Comparison of ENCODE assay signal across 12 cellular contexts in genomic region chr2:238286095-238286494, GRCh38. TPM values are rescaled to one million over a fixed set of nuclear protein-coding genes. Genes with fewer than 3 reads are reported as not detected.
DNase-seq lines count a peak whose midpoint lies in the region; ATAC-seq and TF ChIP-seq lines count a peak whose summit lies in the region.
"Had no signal": no experiment of that assay in that cellular context is flagged by ENCODE, and none has a peak within 500 bp of the region (broad histone marks: within the 10 kb centered on the region; RNA-seq: fewer than 3 reads in every experiment).

No MANE protein-coding gene starts in this region.

- H3K79me2 ChIP-seq in PC-9 (ENCODE audit: low read depth) (peaks cover 49% of the 10 kb centered on the region), neural progenitor cell (ENCODE audit: low read depth) (peaks cover 9% of the 10 kb centered on the region)

- no peaks in the 10 kb centered on the region for H3K36me3 ChIP-seq in PC-9 (ENCODE audit: low read depth)
- no peaks in the 10 kb centered on the region for H3K36me3 ChIP-seq in neural progenitor cell
- no peaks in the 10 kb centered on the region for H3K36me3 ChIP-seq in HAP-1 (replicated peaks)

- intact Hi-C loops in PC-9 (cut with micrococcal nuclease; ENCODE audit: unreplicated experiment): loop anchor here (5.0 to 10.0 kb wide), 3 partner anchors 151 to 991 kb away; no protein-coding TSS in a partner anchor

- no peaks in the 10 kb centered on the region for H3K9me2 ChIP-seq in PC-9 (ENCODE audit: insufficient read depth)

- H3K9me3 ChIP-seq in PC-9 (ENCODE audit: insufficient read depth, low read depth) (no peaks in the 10 kb centered on the region), neural progenitor cell (ENCODE audit: low read depth) (no peaks in the 10 kb centered on the region), HAP-1 (no peaks in the 10 kb centered on the region)

- no peaks in the 10 kb centered on the region for H3K9me3 Mint-ChIP-seq in neural progenitor cell

- peaks cover 55% of the 10 kb centered on the region for H3K4me1 ChIP-seq in PC-9 (replicated peaks; ENCODE audit: insufficient read depth)
- H3K4me1 ChIP-seq in neural progenitor cell: peaks cover 26% of the 10 kb centered on the region
- peaks cover 44% of the 10 kb centered on the region for H3K4me1 ChIP-seq in HAP-1

- H4K20me1 ChIP-seq in PC-9 (ENCODE audit: insufficient read depth) (no peaks in the 10 kb centered on the region), neural progenitor cell (ENCODE audit: low read depth) (peaks cover 3% of the 10 kb centered on the region)

- H3K4me3 ChIP-seq in PC-9 (peak overlapping the region; percentile 72; the same call in 1 of the 2 replicates), epithelial cell of proximal tubule (ENCODE audit: low read depth, low read length) (peak overlapping the region; percentile 29), neural progenitor cell (no peak overlapping the region), HAP-1 (no peak overlapping the region)

- H3F3A ChIP-seq in PC-9 (ENCODE audit: insufficient read depth, low read depth): peaks cover 40% of the 10 kb centered on the region
- H3F3A ChIP-seq in neural progenitor cell (ENCODE audit: low read depth): peaks cover 32% of the 10 kb centered on the region

- H3K4me3 Mint-ChIP-seq in neural progenitor cell: peak overlapping the region; percentile 86

- peaks cover 9% of the 10 kb centered on the region for H3K27me3 Mint-ChIP-seq in neural progenitor cell (ENCODE audit: insufficient read depth, low read depth)

- peak overlapping the region; percentile 98 for H3K27ac ChIP-seq in 22Rv1
- peak overlapping the region; percentile 85 for H3K27ac ChIP-seq in PC-9
- H3K27ac ChIP-seq in neural progenitor cell: no peak overlapping the region

- TF ChIP-seq CTCF in 22Rv1 (IDR thresholded peaks at IDR 0.05) (no peak), PC-9 (conservative IDR thresholded peaks at IDR 0.05) (no peak), epithelial cell of proximal tubule (conservative IDR thresholded peaks at IDR 0.05; ENCODE audit: low read depth, low read length) (no peak), neural progenitor cell (IDR thresholded peaks at IDR 0.05) (no peak)

- in situ Hi-C loops in HAP-1 (cut with MboI; ENCODE audit: low sequenced_read_pairs): no loop called here

- no TSS peak for BruUV-seq in PC-9 (replicated peaks; lab: Mats Ljungman, UMichigan)

- peak overlapping the region; percentile 99 for H3K27ac Mint-ChIP-seq in neural progenitor cell

- POLR2A ChIA-PET in PC-9 (lab: Charles Lee; ENCODE audit: unreplicated experiment): interaction anchor here (0.6 kb wide), 1 partner anchor 580 kb away, joined by 3 read pairs; no protein-coding TSS in a partner anchor

- peaks cover 64% of the 10 kb centered on the region for H3K4me1 Mint-ChIP-seq in neural progenitor cell

- H3K9ac ChIP-seq in neural progenitor cell: no peak overlapping the region

- H3K4me2 ChIP-seq in PC-9 (peak overlapping the region; percentile 84), neural progenitor cell (peak overlapping the region; percentile 1)

- DNase-seq in PC-9 (no peak), epithelial cell of proximal tubule (ENCODE audit: low read depth) (no peak), neural progenitor cell (ENCODE audit: low spot score) (no peak), kidney tubule cell (ENCODE audit: low spot score) (no peak), HAP-1 (ENCODE audit: low spot score in 2 of 2) (no peak)
- DNase-seq in activated effector memory CD4-positive, alpha-beta T cell treated with anti-CD3 and anti-CD28 coated beads, Interleukin-2, amount 50 U/mL, for 16 hours: no peak
- DNase-seq: activated gamma-delta T cell; NCI-H1436 treated with DMSO at 0.1 percent for 48 hours; stimulated activated CD4-positive, alpha-beta T cell treated with anti-CD3 and anti-CD28 coated beads, Interleukin-12 subunit alpha, Interleukin-12 subunit beta, amount 100 ng/mL, for 4 hours; T-helper 1 cell had no signal

- H3K36me3 Mint-ChIP-seq in neural progenitor cell: peaks cover 4% of the 10 kb centered on the region

- CTCF ChIA-PET in PC-9 (lab: Charles Lee): interaction anchor here (0.6 to 1.3 kb wide), 2 partner anchors 22 to 155 kb away, joined by 5 to 7 read pairs; no protein-coding TSS in a partner anchor

- H3K27me3 ChIP-seq in PC-9 (ENCODE audit: insufficient read depth, low read depth): no peaks in the 10 kb centered on the region
- peaks cover 23% of the 10 kb centered on the region for H3K27me3 ChIP-seq in neural progenitor cell
- no peaks in the 10 kb centered on the region for H3K27me3 ChIP-seq in HAP-1 (ENCODE audit: low read depth)

- peak overlapping the region; percentile 7; the same call in 1 of the 2 replicates for H2AFZ ChIP-seq in PC-9
- no peak overlapping the region for H2AFZ ChIP-seq in neural progenitor cell (replicated peaks)

- ATAC-seq in HG03354 (IDR thresholded peaks at IDR 0.05; ENCODE audit: poor library complexity, severe bottlenecking, unreplicated experiment): no peak

RNA-seq across cellular contexts. Expression of gene PER2, which starts 2.3 kb away (rescaled TPM):
- total RNA-seq in PC-9 (2021): 18.9 and 22.9 TPM in 2 replicates
- 0.86 and 4.1 TPM in 2 replicates for total RNA-seq in epithelial cell of proximal tubule
- 1.4 and 2.6 TPM in 2 replicates for total RNA-seq in neural progenitor cell (ENCODE audit: low replicate concordance)

RNA-seq across cellular contexts. Expression of gene TRAF3IP1, which starts 34.2 kb away (rescaled TPM):
- total RNA-seq in PC-9 (2021) (50.2 and 51.7 TPM in 2 replicates), epithelial cell of proximal tubule (8.2 and 8.5 TPM in 2 replicates), neural progenitor cell (ENCODE audit: low replicate concordance) (8.5 and 11.2 TPM in 2 replicates)

RNA-seq across cellular contexts. Expression of gene HES6, which starts 46.3 kb away (rescaled TPM):
- total RNA-seq in PC-9 (2021) (8.4 and 14.3 TPM in 2 replicates), epithelial cell of proximal tubule (20.3 and 25.5 TPM in 2 replicates), neural progenitor cell (ENCODE audit: low replicate concordance) (5.3 and 29.3 TPM in 2 replicates)

Comparison
In these comparisons a context has a peak if more than half of its experiments do, and no peak if none do; other contexts are left out.
1. H3K4me3 ChIP-seq: peak in PC-9 (single experiment) and epithelial cell of proximal tubule (single experiment); none in neural progenitor cell (single experiment) and HAP-1 (single experiment).